Comparison of ENCODE assay signal across 24 cellular contexts in the genomic region with DNA sequence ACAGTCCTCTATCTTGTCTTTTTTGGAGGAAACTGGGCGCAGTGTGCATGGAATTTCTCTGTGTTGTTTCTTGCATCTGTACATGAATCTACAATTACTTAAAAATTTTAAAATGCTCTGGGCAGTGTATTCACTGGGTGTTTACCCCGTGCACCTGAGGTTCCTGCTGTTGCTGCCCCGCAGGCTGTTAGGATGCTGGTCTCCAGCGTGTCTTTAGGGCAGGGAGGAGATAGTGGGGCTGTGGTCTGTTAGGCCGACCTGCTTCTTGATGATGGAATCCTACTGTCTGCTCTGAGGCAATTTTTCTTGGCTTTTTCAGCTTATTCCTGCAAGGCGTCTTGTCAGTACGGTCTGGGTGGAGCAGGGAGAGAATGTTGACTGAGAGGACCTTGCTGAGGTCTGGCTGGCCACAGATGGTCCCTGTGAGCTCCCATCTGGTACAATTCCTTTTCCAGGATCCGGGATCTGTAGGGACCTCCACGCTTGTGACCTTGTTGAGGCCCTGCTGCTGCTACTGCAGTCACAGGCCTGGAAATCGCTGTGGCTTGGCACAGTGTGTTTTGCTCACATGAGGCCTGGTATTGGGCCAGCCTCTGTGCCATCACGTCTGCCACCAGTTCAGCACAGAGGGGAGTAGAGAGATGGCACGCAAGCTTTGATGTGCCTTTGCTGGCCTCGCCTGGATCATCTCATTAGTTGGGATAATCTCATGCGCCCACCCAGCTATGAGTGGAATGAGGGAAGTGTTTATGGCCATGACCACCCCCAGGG. TPM values are rescaled to one million over a fixed set of nuclear protein-coding genes. Genes with fewer than 3 reads are reported as not detected.
DNase-seq lines count a peak whose midpoint lies in the region; ATAC-seq and TF ChIP-seq lines count a peak whose summit lies in the region.
"Had no signal": no experiment of that assay in that cellular context is flagged by ENCODE, and none has a peak within 500 bp of the region (broad histone marks: within the 10 kb centered on the region; RNA-seq: fewer than 3 reads in every experiment).

No MANE protein-coding gene starts in this region.

- H3K27me3 Mint-ChIP-seq in activated CD8-positive, alpha-beta memory T cell treated with anti-CD3 and anti-CD28 coated beads, Interleukin-2, amount 10 ng/mL, durations not matched to agents 7 days and 5 days, result no peaks in the 10 kb centered on the region
- no peaks in the 10 kb centered on the region for H3K27me3 Mint-ChIP-seq in stimulated activated naive B cell treated with anti-CD40 and anti-IgM and Interleukin-4, amounts not matched to agents 10 μg/mL and 1 μg/mL and 100 μg/mL, for 72 hours
- H3K27me3 Mint-ChIP-seq: activated T-helper 17 cell treated with anti-CD3 and anti-CD28 coated beads, Interleukin-2, amount 50 U/mL, for 72 hours; CD4-positive, alpha-beta memory T cell; dendritic cell treated with granulocyte-macrophage colony-stimulating factor and Interleukin-4, amounts not matched to agents 40 ng/mL and 50 ng/mL, for 4 days had no signal

- ATAC-seq in activated CD8-positive, alpha-beta memory T cell treated with anti-CD3 and anti-CD28 coated beads, Interleukin-2, amount 10 ng/mL, durations not matched to agents 7 days and 5 days, result no peak
- ATAC-seq in stimulated activated naive B cell treated with anti-CD40 and anti-IgM and Interleukin-4, amounts not matched to agents 10 μg/mL and 1 μg/mL and 100 μg/mL, for 72 hours (replicated peaks), result no peak
- no peak for ATAC-seq in omental fat pad (ENCODE audit: low FRiP score)
- ATAC-seq: activated CD8-positive, alpha-beta T cell treated with anti-CD3 and anti-CD28 coated beads, Interleukin-2, amount 10 ng/mL, durations not matched to agents 7 days and 5 days; activated T-helper 17 cell treated with anti-CD3 and anti-CD28 coated beads, Interleukin-2, amount 50 U/mL, for 72 hours; HCT116; left colon; natural killer cell had no signal

- no peak for DNase-seq in activated CD8-positive, alpha-beta memory T cell treated with anti-CD3 and anti-CD28 coated beads, Interleukin-2, amount 10 ng/mL, durations not matched to agents 7 days and 5 days
- no peak for DNase-seq in activated CD8-positive, alpha-beta memory T cell treated with anti-CD3 and anti-CD28 coated beads, Interleukin-2, amount 50 U/mL, for 48 hours
- peak in 5 of 10 donors; percentile 56 to 90 (median 65) for DNase-seq in dorsolateral prefrontal cortex
- DNase-seq in stimulated activated naive B cell treated with anti-CD40 and anti-IgM and Interleukin-4, amounts not matched to agents 10 μg/mL and 1 μg/mL and 100 μg/mL, for 72 hours, result no peak
- no peak for DNase-seq in omental fat pad (ENCODE audit: low spot score)
- DNase-seq in NCI-H2029 (lab: John Stamatoyannopoulos, UW), result no peak
- no peak for DNase-seq in erythroblast (lab: John Stamatoyannopoulos, UW)
- DNase-seq: activated CD8-positive, alpha-beta T cell treated with anti-CD3 and anti-CD28 coated beads, Interleukin-2, amount 10 ng/mL, durations not matched to agents 7 days and 5 days; CD4-positive, alpha-beta memory T cell; EL; IMR-90; left colon; natural killer cell; NCI-H2107; NCI-H748 treated with DMSO at 0.1 percent for 48 hours; sigmoid colon; stimulated activated CD4-positive, alpha-beta T cell treated with anti-CD3 and anti-CD28 coated beads, Interleukin-4, amount 100 ng/mL, for 1 hour; upper lobe of left lung had no signal

- peaks cover 29% of the 10 kb centered on the region for H3K4me1 Mint-ChIP-seq in activated CD8-positive, alpha-beta memory T cell treated with anti-CD3 and anti-CD28 coated beads, Interleukin-2, amount 10 ng/mL, durations not matched to agents 7 days and 5 days
- peaks cover 41 to 50% of the 10 kb centered on the region in 2 donors for H3K4me1 Mint-ChIP-seq in stimulated activated naive B cell treated with anti-CD40 and anti-IgM and Interleukin-4, amounts not matched to agents 10 μg/mL and 1 μg/mL and 100 μg/mL, for 72 hours
- H3K4me1 Mint-ChIP-seq: natural killer cell had no signal

- no peak for TF ChIP-seq POLR2A in erythroblast (IDR thresholded peaks at IDR 0.05; ENCODE audit: low read length)

- TF ChIP-seq CTCF in dorsolateral prefrontal cortex (IDR thresholded peaks at IDR 0.05 in 54 of 56, conservative IDR thresholded peaks at IDR 0.05 in 2 of 56; ENCODE audit: low read depth in 1 of 56, partially characterized antibody in 56 of 56) (peak in 1 of 56 donors; percentile 21), omental fat pad (IDR thresholded peaks at IDR 0.05) (no peak)

- CTCF ChIA-PET in activated CD8-positive, alpha-beta memory T cell treated with anti-CD3 and anti-CD28 coated beads, Interleukin-2, amount 10 ng/mL, durations not matched to agents 7 days and 5 days (lab: Charles Lee), result no interaction called here

- H3K9me3 ChIP-seq in mesodermal cell (ENCODE audit: control insufficient read depth, low read length), result no peaks in the 10 kb centered on the region
- H3K9me3 ChIP-seq: esophagus muscularis mucosa, sigmoid colon, upper lobe of left lung had no signal

- no peaks in the 10 kb centered on the region for H3K27me3 ChIP-seq in dorsolateral prefrontal cortex
- H3K27me3 ChIP-seq: esophagus muscularis mucosa, sigmoid colon, upper lobe of left lung had no signal

- WGBS in mesodermal cell (ENCODE audit: insufficient coverage in 2 of 2), 2 experiments, result 88 to 89% methylated on average over 10 to 12 of the region's 14 CpGs

- H3K4me3 ChIP-seq in dorsolateral prefrontal cortex (no peak overlapping the region), mesodermal cell (ENCODE audit: extremely low read depth, insufficient read depth, low read length, poor library complexity, severe bottlenecking) (no peak overlapping the region)
- H3K4me3 ChIP-seq: esophagus muscularis mucosa, sigmoid colon, upper lobe of left lung had no signal

- H3K4me3 Mint-ChIP-seq in activated CD8-positive, alpha-beta memory T cell treated with anti-CD3 and anti-CD28 coated beads, Interleukin-2, amount 10 ng/mL, durations not matched to agents 7 days and 5 days, result no peak overlapping the region
- no peak overlapping the region for H3K4me3 Mint-ChIP-seq in stimulated activated naive B cell treated with anti-CD40 and anti-IgM and Interleukin-4, amounts not matched to agents 10 μg/mL and 1 μg/mL and 100 μg/mL, for 72 hours
- H3K4me3 Mint-ChIP-seq: activated CD8-positive, alpha-beta T cell treated with anti-CD3 and anti-CD28 coated beads, Interleukin-2, amount 10 ng/mL, durations not matched to agents 7 days and 5 days; activated T-helper 17 cell treated with anti-CD3 and anti-CD28 coated beads, Interleukin-2, amount 50 U/mL, for 72 hours; CD4-positive, alpha-beta memory T cell; dendritic cell treated with granulocyte-macrophage colony-stimulating factor and Interleukin-4, amounts not matched to agents 40 ng/mL and 50 ng/mL, for 4 days; natural killer cell had no signal

- no peaks in the 10 kb centered on the region for H3K9me3 Mint-ChIP-seq in activated CD8-positive, alpha-beta memory T cell treated with anti-CD3 and anti-CD28 coated beads, Interleukin-2, amount 10 ng/mL, durations not matched to agents 7 days and 5 days (ENCODE audit: low read depth)
- no peaks in the 10 kb centered on the region for H3K9me3 Mint-ChIP-seq in stimulated activated naive B cell treated with anti-CD40 and anti-IgM and Interleukin-4, amounts not matched to agents 10 μg/mL and 1 μg/mL and 100 μg/mL, for 72 hours
- H3K9me3 Mint-ChIP-seq: activated T-helper 17 cell treated with anti-CD3 and anti-CD28 coated beads, Interleukin-2, amount 50 U/mL, for 72 hours; CD4-positive, alpha-beta memory T cell; dendritic cell treated with granulocyte-macrophage colony-stimulating factor and Interleukin-4, amounts not matched to agents 40 ng/mL and 50 ng/mL, for 4 days; natural killer cell had no signal

- H3K36me3 Mint-ChIP-seq in activated CD8-positive, alpha-beta memory T cell treated with anti-CD3 and anti-CD28 coated beads, Interleukin-2, amount 10 ng/mL, durations not matched to agents 7 days and 5 days, result peaks cover 49% of the 10 kb centered on the region
- peaks cover 59 to 71% of the 10 kb centered on the region in 2 donors for H3K36me3 Mint-ChIP-seq in stimulated activated naive B cell treated with anti-CD40 and anti-IgM and Interleukin-4, amounts not matched to agents 10 μg/mL and 1 μg/mL and 100 μg/mL, for 72 hours
- H3K36me3 Mint-ChIP-seq: natural killer cell had no signal

- peak overlapping the region in 46 of 59 donors; percentile 4 to 87 (median 68) for H3K27ac ChIP-seq in dorsolateral prefrontal cortex
- peak overlapping the region; percentile 23 for H3K27ac ChIP-seq in mesodermal cell (ENCODE audit: low read depth, low read length, severe bottlenecking)
- H3K27ac ChIP-seq: esophagus muscularis mucosa, sigmoid colon, upper lobe of left lung, VCaP had no signal

- intact Hi-C loops in dorsolateral prefrontal cortex (cut with DNase I), result no loop called here

- peaks cover 93% of the 10 kb centered on the region for H3K36me3 ChIP-seq in mesodermal cell (ENCODE audit: control insufficient read depth, insufficient read depth, low read length)

- H3K27ac Mint-ChIP-seq in activated CD8-positive, alpha-beta memory T cell treated with anti-CD3 and anti-CD28 coated beads, Interleukin-2, amount 10 ng/mL, durations not matched to agents 7 days and 5 days, result peak overlapping the region; percentile 8
- H3K27ac Mint-ChIP-seq in stimulated activated naive B cell treated with anti-CD40 and anti-IgM and Interleukin-4, amounts not matched to agents 10 μg/mL and 1 μg/mL and 100 μg/mL, for 72 hours, result peak overlapping the region; percentile 56
- H3K27ac Mint-ChIP-seq: activated CD8-positive, alpha-beta T cell treated with anti-CD3 and anti-CD28 coated beads, Interleukin-2, amount 10 ng/mL, durations not matched to agents 7 days and 5 days; activated T-helper 17 cell treated with anti-CD3 and anti-CD28 coated beads, Interleukin-2, amount 50 U/mL, for 72 hours; CD4-positive, alpha-beta memory T cell; dendritic cell treated with granulocyte-macrophage colony-stimulating factor and Interleukin-4, amounts not matched to agents 40 ng/mL and 50 ng/mL, for 4 days; natural killer cell had no signal

- peaks cover 14% of the 10 kb centered on the region for H3K4me1 ChIP-seq in mesodermal cell (ENCODE audit: control insufficient read depth, insufficient read depth, low read length, poor library complexity, severe bottlenecking)
- H3K4me1 ChIP-seq: sigmoid colon, upper lobe of left lung had no signal

RNA-seq across cellular contexts. Expression of a gene that starts 22.8 kb away (rescaled TPM):
- 10 to 100 TPM; 14.6 to 18.1 TPM for total RNA-seq in activated CD8-positive, alpha-beta memory T cell treated with anti-CD3 and anti-CD28 coated beads, Interleukin-2, amount 10 ng/mL, durations not matched to agents 7 days and 5 days
- 10 to 100 TPM in 1 of 120 experiments, 1 to 10 TPM in 108, under 1 TPM in 11; 0.56 to 10.6 (median 2.5) TPM for total RNA-seq in dorsolateral prefrontal cortex
- 7.7 TPM for polyA plus RNA-seq in mesodermal cell (2013, experiment 1 of 2)
- polyA plus RNA-seq in mesodermal cell (2013, experiment 2 of 2), result 5.6 TPM
- total RNA-seq in omental fat pad, result 1 to 10 TPM in 2 of 4 donors, under 1 TPM in 2; 0.47 to 3.1 (median 1.5) TPM
- total RNA-seq: esophagus muscularis mucosa had no signal

RNA-seq across cellular contexts. Expression of a gene that starts 29.2 kb away (rescaled TPM):
- 100 to 1,000 TPM; 117 to 137 TPM for total RNA-seq in activated CD8-positive, alpha-beta memory T cell treated with anti-CD3 and anti-CD28 coated beads, Interleukin-2, amount 10 ng/mL, durations not matched to agents 7 days and 5 days
- 10 to 100 TPM; 60.2 to 91.8 (median 72.1) TPM for total RNA-seq in dorsolateral prefrontal cortex
- polyA plus RNA-seq in mesodermal cell (2013, experiment 1 of 2), result 178 TPM
- polyA plus RNA-seq in mesodermal cell (2013, experiment 2 of 2), result 153 TPM
- 10 to 100 TPM; 38.8 to 50.9 (median 47.6) TPM for total RNA-seq in omental fat pad

RNA-seq across cellular contexts. Expression of a gene that starts 41.7 kb away (rescaled TPM):
- 10 to 100 TPM in 1 of 2 experiments, 1 to 10 TPM in 1; 8.1 to 10.7 TPM for total RNA-seq in activated CD8-positive, alpha-beta memory T cell treated with anti-CD3 and anti-CD28 coated beads, Interleukin-2, amount 10 ng/mL, durations not matched to agents 7 days and 5 days
- total RNA-seq in dorsolateral prefrontal cortex, result 10 to 100 TPM; 25.3 to 69.8 (median 42.4) TPM
- polyA plus RNA-seq in mesodermal cell (2013, experiment 1 of 2), result 11.6 TPM
- 12.3 TPM for polyA plus RNA-seq in mesodermal cell (2013, experiment 2 of 2)
- 1 to 10 TPM; 3.1 to 9.2 (median 7.5) TPM for total RNA-seq in omental fat pad

RNA-seq across cellular contexts. Expression of a gene that starts 43.3 kb away (rescaled TPM):
- 1 to 10 TPM in 1 of 2 experiments, under 1 TPM in 1; 0.91 to 1.0 TPM for total RNA-seq in activated CD8-positive, alpha-beta memory T cell treated with anti-CD3 and anti-CD28 coated beads, Interleukin-2, amount 10 ng/mL, durations not matched to agents 7 days and 5 days
- total RNA-seq in dorsolateral prefrontal cortex (1 to 10 TPM in 97 of 120 experiments, under 1 TPM in 22, not detected in 1; 0.32 to 4.5 (median 1.7) TPM), omental fat pad (1 to 10 TPM in 2 of 4 donors, under 1 TPM in 1, not detected in 1; 0.79 to 3.1 (median 2.1) TPM)
- polyA plus RNA-seq in mesodermal cell (2013, experiment 1 of 2), result 33.2 TPM
- polyA plus RNA-seq in mesodermal cell (2013, experiment 2 of 2), result 27.9 TPM

RNA-seq across cellular contexts. Expression of a gene that starts 48.2 kb away (rescaled TPM):
- 100 to 1,000 TPM; 155 to 159 TPM for total RNA-seq in activated CD8-positive, alpha-beta memory T cell treated with anti-CD3 and anti-CD28 coated beads, Interleukin-2, amount 10 ng/mL, durations not matched to agents 7 days and 5 days
- total RNA-seq in dorsolateral prefrontal cortex (100 to 1,000 TPM in 119 of 120 experiments, 10 to 100 TPM in 1; 87.5 to 320 (median 183) TPM), omental fat pad (10 to 100 TPM; 19.9 to 61.2 (median 31.2) TPM)
- 159 TPM for polyA plus RNA-seq in mesodermal cell (2013, experiment 1 of 2)
- 129 TPM for polyA plus RNA-seq in mesodermal cell (2013, experiment 2 of 2)
